1 cellular context compared by ENCODE assay signal in the genomic region with DNA sequence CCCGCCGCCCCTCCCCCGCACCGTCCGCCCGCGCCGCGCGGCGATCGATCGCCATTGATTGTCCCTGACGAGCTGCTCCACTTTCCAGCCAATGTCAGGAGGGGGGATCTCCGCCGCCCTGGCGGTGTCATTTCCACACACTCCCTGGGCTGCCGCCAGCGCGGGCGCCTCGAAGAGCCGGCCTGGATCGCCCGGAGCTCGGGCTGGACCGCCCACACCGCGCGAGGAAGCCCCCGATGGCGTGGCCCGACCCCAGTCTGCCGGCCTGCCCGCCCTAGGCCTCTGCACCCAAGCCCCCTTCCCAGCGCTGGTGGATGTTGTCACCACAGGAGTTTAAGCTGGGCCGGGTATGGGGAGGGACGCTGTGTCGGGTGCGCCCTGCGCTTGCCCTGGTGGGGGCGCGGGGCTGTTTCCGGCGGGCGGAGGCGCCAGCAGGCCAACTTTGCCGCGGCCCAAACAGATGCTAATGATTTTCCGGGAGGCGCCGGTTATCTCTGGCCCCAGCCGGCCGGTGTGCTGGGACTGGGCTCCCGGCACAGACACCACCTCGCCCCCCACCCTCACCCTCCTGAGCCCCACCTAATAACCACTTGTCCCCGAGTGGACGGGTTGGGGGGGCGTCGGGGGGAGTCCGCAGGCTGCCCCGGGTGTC.
A peak's percentile ranks its signal among the peaks of the same experiment; 100 is the strongest.
TF ChIP-seq lines count a peak whose summit lies in the region.

No MANE protein-coding gene starts in this region.

TF ChIP-seq in HepG2, 621 proteins besides CTCF, POLR2A, EP300 and RAD21 (continued from another document and continues in another):
- TF ChIP-seq, protein P1, sequence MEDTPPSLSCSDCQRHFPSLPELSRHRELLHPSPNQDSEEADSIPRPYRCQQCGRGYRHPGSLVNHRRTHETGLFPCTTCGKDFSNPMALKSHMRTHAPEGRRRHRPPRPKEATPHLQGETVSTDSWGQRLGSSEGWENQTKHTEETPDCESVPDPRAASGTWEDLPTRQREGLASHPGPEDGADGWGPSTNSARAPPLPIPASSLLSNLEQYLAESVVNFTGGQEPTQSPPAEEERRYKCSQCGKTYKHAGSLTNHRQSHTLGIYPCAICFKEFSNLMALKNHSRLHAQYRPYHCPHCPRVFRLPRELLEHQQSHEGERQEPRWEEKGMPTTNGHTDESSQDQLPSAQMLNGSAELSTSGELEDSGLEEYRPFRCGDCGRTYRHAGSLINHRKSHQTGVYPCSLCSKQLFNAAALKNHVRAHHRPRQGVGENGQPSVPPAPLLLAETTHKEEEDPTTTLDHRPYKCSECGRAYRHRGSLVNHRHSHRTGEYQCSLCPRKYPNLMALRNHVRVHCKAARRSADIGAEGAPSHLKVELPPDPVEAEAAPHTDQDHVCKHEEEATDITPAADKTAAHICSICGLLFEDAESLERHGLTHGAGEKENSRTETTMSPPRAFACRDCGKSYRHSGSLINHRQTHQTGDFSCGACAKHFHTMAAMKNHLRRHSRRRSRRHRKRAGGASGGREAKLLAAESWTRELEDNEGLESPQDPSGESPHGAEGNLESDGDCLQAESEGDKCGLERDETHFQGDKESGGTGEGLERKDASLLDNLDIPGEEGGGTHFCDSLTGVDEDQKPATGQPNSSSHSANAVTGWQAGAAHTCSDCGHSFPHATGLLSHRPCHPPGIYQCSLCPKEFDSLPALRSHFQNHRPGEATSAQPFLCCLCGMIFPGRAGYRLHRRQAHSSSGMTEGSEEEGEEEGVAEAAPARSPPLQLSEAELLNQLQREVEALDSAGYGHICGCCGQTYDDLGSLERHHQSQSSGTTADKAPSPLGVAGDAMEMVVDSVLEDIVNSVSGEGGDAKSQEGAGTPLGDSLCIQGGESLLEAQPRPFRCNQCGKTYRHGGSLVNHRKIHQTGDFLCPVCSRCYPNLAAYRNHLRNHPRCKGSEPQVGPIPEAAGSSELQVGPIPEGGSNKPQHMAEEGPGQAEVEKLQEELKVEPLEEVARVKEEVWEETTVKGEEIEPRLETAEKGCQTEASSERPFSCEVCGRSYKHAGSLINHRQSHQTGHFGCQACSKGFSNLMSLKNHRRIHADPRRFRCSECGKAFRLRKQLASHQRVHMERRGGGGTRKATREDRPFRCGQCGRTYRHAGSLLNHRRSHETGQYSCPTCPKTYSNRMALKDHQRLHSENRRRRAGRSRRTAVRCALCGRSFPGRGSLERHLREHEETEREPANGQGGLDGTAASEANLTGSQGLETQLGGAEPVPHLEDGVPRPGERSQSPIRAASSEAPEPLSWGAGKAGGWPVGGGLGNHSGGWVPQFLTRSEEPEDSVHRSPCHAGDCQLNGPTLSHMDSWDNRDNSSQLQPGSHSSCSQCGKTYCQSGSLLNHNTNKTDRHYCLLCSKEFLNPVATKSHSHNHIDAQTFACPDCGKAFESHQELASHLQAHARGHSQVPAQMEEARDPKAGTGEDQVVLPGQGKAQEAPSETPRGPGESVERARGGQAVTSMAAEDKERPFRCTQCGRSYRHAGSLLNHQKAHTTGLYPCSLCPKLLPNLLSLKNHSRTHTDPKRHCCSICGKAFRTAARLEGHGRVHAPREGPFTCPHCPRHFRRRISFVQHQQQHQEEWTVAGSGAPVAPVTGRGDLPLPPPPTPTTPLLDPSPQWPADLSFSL (CRISPR knock-in tag; IDR thresholded peaks at IDR 0.05), result no peak
- TF ChIP-seq, protein P2, sequence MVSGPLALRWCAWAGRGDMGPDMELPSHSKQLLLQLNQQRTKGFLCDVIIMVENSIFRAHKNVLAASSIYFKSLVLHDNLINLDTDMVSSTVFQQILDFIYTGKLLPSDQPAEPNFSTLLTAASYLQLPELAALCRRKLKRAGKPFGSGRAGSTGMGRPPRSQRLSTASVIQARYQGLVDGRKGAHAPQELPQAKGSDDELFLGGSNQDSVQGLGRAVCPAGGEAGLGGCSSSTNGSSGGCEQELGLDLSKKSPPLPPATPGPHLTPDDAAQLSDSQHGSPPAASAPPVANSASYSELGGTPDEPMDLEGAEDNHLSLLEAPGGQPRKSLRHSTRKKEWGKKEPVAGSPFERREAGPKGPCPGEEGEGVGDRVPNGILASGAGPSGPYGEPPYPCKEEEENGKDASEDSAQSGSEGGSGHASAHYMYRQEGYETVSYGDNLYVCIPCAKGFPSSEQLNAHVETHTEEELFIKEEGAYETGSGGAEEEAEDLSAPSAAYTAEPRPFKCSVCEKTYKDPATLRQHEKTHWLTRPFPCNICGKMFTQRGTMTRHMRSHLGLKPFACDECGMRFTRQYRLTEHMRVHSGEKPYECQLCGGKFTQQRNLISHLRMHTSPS (CRISPR knock-in tag; IDR thresholded peaks at IDR 0.05; ENCODE audit: low read depth), result peak; percentile 56
- TF ChIP-seq ZNF232 (CRISPR knock-in tag; IDR thresholded peaks at IDR 0.05; ENCODE audit: borderline replicate concordance) (0 out of 2 replicates have a peak, but pooled peaks have one; percentile 42), ZNF34 (CRISPR knock-in tag; IDR thresholded peaks at IDR 0.05; ENCODE audit: borderline replicate concordance) (peak; percentile 70; the same call in 1 of the 2 replicates), SIN3A (IDR thresholded peaks at IDR 0.05; ENCODE audit: borderline replicate concordance, low read depth, low read length) (peak; percentile 62; the same call in 1 of the 2 replicates), BRD4 (CRISPR knock-in tag; IDR thresholded peaks at IDR 0.05) (no peak), AHR (CRISPR knock-in tag; IDR thresholded peaks at IDR 0.05) (no peak), KDM4B (CRISPR knock-in tag; IDR thresholded peaks at IDR 0.05) (no peak), PTBP1 (IDR thresholded peaks at IDR 0.05; ENCODE audit: low read depth, low read length, poor library complexity, severe bottlenecking) (no peak), BRCA1 (CRISPR knock-in tag; IDR thresholded peaks at IDR 0.05) (no peak), ZNF558 (CRISPR knock-in tag; IDR thresholded peaks at IDR 0.05; ENCODE audit: borderline replicate concordance) (no peak), BCL6 (CRISPR knock-in tag; IDR thresholded peaks at IDR 0.05) (peak; percentile 73; the same call in 1 of the 2 replicates), NPAS2 (CRISPR knock-in tag; IDR thresholded peaks at IDR 0.05; ENCODE audit: borderline replicate concordance) (peak; percentile 78; the same call in 1 of the 2 replicates), TAF1 (CRISPR knock-in tag; IDR thresholded peaks at IDR 0.05) (peak; percentile 74; the same call in 1 of the 2 replicates), ZNF777 (CRISPR knock-in tag; IDR thresholded peaks at IDR 0.05) (peak; percentile 89), JUNB (CRISPR knock-in tag; IDR thresholded peaks at IDR 0.05; ENCODE audit: borderline replicate concordance) (no peak), FOXP1 (IDR thresholded peaks at IDR 0.05) (no peak), FOXP1 (CRISPR knock-in tag; IDR thresholded peaks at IDR 0.05) (no peak; the same call in 1 of the 2 replicates), ZNF615 (CRISPR knock-in tag; IDR thresholded peaks at IDR 0.05; ENCODE audit: borderline replicate concordance) (no peak), ZZZ3 (CRISPR knock-in tag; IDR thresholded peaks at IDR 0.05; ENCODE audit: borderline replicate concordance) (no peak), MAZ (IDR thresholded peaks at IDR 0.05; ENCODE audit: borderline replicate concordance, low read depth, low read length) (peak; percentile 86), MAZ (CRISPR knock-in tag; IDR thresholded peaks at IDR 0.05; ENCODE audit: low read depth) (peak; percentile 97), ZNF510 (CRISPR knock-in tag; IDR thresholded peaks at IDR 0.05; ENCODE audit: low read depth) (no peak; the same call in 1 of the 2 replicates), DMAP1 (CRISPR knock-in tag; IDR thresholded peaks at IDR 0.05) (peak; percentile 34), TMF1 (CRISPR knock-in tag; IDR thresholded peaks at IDR 0.05; ENCODE audit: low read depth) (peak; percentile 87; the same call in 1 of the 2 replicates)
- TF ChIP-seq, protein P3, sequence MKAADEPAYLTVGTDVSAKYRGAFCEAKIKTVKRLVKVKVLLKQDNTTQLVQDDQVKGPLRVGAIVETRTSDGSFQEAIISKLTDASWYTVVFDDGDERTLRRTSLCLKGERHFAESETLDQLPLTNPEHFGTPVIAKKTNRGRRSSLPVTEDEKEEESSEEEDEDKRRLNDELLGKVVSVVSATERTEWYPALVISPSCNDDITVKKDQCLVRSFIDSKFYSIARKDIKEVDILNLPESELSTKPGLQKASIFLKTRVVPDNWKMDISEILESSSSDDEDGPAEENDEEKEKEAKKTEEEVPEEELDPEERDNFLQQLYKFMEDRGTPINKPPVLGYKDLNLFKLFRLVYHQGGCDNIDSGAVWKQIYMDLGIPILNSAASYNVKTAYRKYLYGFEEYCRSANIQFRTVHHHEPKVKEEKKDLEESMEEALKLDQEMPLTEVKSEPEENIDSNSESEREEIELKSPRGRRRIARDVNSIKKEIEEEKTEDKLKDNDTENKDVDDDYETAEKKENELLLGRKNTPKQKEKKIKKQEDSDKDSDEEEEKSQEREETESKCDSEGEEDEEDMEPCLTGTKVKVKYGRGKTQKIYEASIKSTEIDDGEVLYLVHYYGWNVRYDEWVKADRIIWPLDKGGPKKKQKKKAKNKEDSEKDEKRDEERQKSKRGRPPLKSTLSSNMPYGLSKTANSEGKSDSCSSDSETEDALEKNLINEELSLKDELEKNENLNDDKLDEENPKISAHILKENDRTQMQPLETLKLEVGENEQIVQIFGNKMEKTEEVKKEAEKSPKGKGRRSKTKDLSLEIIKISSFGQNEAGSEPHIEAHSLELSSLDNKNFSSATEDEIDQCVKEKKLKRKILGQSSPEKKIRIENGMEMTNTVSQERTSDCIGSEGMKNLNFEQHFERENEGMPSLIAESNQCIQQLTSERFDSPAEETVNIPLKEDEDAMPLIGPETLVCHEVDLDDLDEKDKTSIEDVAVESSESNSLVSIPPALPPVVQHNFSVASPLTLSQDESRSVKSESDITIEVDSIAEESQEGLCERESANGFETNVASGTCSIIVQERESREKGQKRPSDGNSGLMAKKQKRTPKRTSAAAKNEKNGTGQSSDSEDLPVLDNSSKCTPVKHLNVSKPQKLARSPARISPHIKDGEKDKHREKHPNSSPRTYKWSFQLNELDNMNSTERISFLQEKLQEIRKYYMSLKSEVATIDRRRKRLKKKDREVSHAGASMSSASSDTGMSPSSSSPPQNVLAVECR (CRISPR knock-in tag; IDR thresholded peaks at IDR 0.05; ENCODE audit: borderline replicate concordance), result peak; percentile 88
- TF ChIP-seq, protein P4, sequence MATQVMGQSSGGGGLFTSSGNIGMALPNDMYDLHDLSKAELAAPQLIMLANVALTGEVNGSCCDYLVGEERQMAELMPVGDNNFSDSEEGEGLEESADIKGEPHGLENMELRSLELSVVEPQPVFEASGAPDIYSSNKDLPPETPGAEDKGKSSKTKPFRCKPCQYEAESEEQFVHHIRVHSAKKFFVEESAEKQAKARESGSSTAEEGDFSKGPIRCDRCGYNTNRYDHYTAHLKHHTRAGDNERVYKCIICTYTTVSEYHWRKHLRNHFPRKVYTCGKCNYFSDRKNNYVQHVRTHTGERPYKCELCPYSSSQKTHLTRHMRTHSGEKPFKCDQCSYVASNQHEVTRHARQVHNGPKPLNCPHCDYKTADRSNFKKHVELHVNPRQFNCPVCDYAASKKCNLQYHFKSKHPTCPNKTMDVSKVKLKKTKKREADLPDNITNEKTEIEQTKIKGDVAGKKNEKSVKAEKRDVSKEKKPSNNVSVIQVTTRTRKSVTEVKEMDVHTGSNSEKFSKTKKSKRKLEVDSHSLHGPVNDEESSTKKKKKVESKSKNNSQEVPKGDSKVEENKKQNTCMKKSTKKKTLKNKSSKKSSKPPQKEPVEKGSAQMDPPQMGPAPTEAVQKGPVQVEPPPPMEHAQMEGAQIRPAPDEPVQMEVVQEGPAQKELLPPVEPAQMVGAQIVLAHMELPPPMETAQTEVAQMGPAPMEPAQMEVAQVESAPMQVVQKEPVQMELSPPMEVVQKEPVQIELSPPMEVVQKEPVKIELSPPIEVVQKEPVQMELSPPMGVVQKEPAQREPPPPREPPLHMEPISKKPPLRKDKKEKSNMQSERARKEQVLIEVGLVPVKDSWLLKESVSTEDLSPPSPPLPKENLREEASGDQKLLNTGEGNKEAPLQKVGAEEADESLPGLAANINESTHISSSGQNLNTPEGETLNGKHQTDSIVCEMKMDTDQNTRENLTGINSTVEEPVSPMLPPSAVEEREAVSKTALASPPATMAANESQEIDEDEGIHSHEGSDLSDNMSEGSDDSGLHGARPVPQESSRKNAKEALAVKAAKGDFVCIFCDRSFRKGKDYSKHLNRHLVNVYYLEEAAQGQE (IDR thresholded peaks at IDR 0.05; ENCODE audit: borderline replicate concordance in 1 of 2, low read depth in 1 of 2, low read length in 2 of 2), result peak in 1 of 2 experiments; percentile 54; a peak in 1 of 4 replicates
- TF ChIP-seq, protein P5, sequence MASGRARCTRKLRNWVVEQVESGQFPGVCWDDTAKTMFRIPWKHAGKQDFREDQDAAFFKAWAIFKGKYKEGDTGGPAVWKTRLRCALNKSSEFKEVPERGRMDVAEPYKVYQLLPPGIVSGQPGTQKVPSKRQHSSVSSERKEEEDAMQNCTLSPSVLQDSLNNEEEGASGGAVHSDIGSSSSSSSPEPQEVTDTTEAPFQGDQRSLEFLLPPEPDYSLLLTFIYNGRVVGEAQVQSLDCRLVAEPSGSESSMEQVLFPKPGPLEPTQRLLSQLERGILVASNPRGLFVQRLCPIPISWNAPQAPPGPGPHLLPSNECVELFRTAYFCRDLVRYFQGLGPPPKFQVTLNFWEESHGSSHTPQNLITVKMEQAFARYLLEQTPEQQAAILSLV (CRISPR knock-in tag; IDR thresholded peaks at IDR 0.05; ENCODE audit: borderline replicate concordance), result no peak; the same call in 1 of the 2 replicates
- TF ChIP-seq, protein P6, sequence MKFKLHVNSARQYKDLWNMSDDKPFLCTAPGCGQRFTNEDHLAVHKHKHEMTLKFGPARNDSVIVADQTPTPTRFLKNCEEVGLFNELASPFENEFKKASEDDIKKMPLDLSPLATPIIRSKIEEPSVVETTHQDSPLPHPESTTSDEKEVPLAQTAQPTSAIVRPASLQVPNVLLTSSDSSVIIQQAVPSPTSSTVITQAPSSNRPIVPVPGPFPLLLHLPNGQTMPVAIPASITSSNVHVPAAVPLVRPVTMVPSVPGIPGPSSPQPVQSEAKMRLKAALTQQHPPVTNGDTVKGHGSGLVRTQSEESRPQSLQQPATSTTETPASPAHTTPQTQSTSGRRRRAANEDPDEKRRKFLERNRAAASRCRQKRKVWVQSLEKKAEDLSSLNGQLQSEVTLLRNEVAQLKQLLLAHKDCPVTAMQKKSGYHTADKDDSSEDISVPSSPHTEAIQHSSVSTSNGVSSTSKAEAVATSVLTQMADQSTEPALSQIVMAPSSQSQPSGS (CRISPR knock-in tag; IDR thresholded peaks at IDR 0.05), result peak; percentile 65
- TF ChIP-seq, protein P7, sequence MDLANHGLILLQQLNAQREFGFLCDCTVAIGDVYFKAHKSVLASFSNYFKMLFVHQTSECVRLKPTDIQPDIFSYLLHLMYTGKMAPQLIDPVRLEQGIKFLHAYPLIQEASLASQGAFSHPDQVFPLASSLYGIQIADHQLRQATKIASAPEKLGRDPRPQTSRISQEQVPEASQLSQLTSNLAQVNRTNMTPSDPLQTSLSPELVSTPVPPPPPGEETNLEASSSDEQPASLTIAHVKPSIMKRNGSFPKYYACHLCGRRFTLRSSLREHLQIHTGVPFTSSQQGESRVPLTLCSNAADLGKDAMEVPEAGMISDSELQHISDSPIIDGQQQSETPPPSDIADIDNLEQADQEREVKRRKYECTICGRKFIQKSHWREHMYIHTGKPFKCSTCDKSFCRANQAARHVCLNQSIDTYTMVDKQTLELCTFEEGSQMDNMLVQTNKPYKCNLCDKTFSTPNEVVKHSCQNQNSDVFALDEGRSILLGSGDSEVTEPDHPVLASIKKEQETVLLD (CRISPR knock-in tag; IDR thresholded peaks at IDR 0.05; ENCODE audit: low read depth), result peak; percentile 91
- TF ChIP-seq, protein P8, sequence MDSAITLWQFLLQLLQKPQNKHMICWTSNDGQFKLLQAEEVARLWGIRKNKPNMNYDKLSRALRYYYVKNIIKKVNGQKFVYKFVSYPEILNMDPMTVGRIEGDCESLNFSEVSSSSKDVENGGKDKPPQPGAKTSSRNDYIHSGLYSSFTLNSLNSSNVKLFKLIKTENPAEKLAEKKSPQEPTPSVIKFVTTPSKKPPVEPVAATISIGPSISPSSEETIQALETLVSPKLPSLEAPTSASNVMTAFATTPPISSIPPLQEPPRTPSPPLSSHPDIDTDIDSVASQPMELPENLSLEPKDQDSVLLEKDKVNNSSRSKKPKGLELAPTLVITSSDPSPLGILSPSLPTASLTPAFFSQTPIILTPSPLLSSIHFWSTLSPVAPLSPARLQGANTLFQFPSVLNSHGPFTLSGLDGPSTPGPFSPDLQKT (CRISPR knock-in tag; IDR thresholded peaks at IDR 0.05; ENCODE audit: borderline replicate concordance), result no peak
